17 cellular contexts compared by ENCODE assay signal in genomic region chr16:3256876-3257465, GRCh38. TPM values are rescaled to one million over a fixed set of nuclear protein-coding genes. Genes with fewer than 3 reads are reported as not detected.
DNase-seq lines count a peak whose midpoint lies in the region; ATAC-seq, FAIRE-seq and TF ChIP-seq lines count a peak whose summit lies in the region.
"Had no signal": no experiment of that assay in that cellular context is flagged by ENCODE, and none has a peak within 500 bp of the region (broad histone marks: within the 10 kb centered on the region; RNA-seq: fewer than 3 reads in every experiment).

No MANE protein-coding gene starts in this region.

- no peaks in the 10 kb centered on the region for H3K79me2 ChIP-seq in smooth muscle cell (ENCODE audit: low read depth)

- H3K4me3 ChIP-seq in astrocyte of the cerebellum (ENCODE audit: low read depth, low read length) (no peak overlapping the region), kidney (ENCODE audit: low read length in 2 of 2) (no peak overlapping the region), smooth muscle cell (no peak overlapping the region)
- H3K4me3 ChIP-seq: right atrium auricular region, thyroid gland had no signal

- no peaks in the 10 kb centered on the region for H3F3A ChIP-seq in smooth muscle cell (ENCODE audit: low read depth)

- no peak overlapping the region for H3K27ac ChIP-seq in kidney (ENCODE audit: low read depth in 2 of 2, low read length in 2 of 2)
- no peak overlapping the region for H3K27ac ChIP-seq in smooth muscle cell (ENCODE audit: low read depth)
- H3K27ac ChIP-seq: right atrium auricular region, thyroid gland had no signal

- H3K4me2 ChIP-seq in smooth muscle cell, result no peak overlapping the region

- DNase-seq in ACHN (peak; percentile 98), HK-2 (ENCODE audit: unreplicated experiment) (peak; percentile 75), astrocyte of the cerebellum (ENCODE audit: low read depth) (peak; percentile 18), kidney (peak; percentile 55), NAMALWA (ENCODE audit: low spot score) (no peak), smooth muscle cell (lab: John Stamatoyannopoulos, UW; ENCODE audit: unreplicated experiment) (no peak)
- no peak for DNase-seq in activated naive CD4-positive, alpha-beta T cell treated with anti-CD3 and anti-CD28 coated beads for 36 hours
- DNase-seq: NCI-H1417; SIG-M5; stimulated activated CD4-positive, alpha-beta T cell treated with anti-CD3 and anti-CD28 coated beads, Interleukin-2, amount 100 ng/mL, for 48 hours; T-helper 9 cell; thyroid gland had no signal

- no peaks in the 10 kb centered on the region for H3K36me3 Mint-ChIP-seq in activated naive CD4-positive, alpha-beta T cell treated with anti-CD3 and anti-CD28 coated beads for 36 hours (ENCODE audit: low read depth)

- no peaks in the 10 kb centered on the region for H3K27me3 Mint-ChIP-seq in activated naive CD4-positive, alpha-beta T cell treated with anti-CD3 and anti-CD28 coated beads for 36 hours (ENCODE audit: low read depth)

- FAIRE-seq in kidney (lab: Jason Lieb, UNC), result no peak
- FAIRE-seq: D721Med had no signal

- H3K9me3 ChIP-seq in kidney (ENCODE audit: control insufficient read depth in 1 of 2, low read length in 2 of 2) (no peaks in the 10 kb centered on the region), smooth muscle cell (replicated peaks; ENCODE audit: low read depth) (no peaks in the 10 kb centered on the region)
- H3K9me3 ChIP-seq: adrenal gland, right atrium auricular region, thyroid gland had no signal

- 85% methylated on average over 9 of the region's 9 CpGs for WGBS in smooth muscle cell (ENCODE audit: low lambda C conversion rate)

- CTCF ChIA-PET in activated naive CD4-positive, alpha-beta T cell treated with anti-CD3 and anti-CD28 coated beads for 36 hours (lab: Charles Lee), result interaction anchor here (0.7 to 1.2 kb wide), 2 partner anchors 10 to 50 kb away, joined by 3 read pairs; no protein-coding TSS in a partner anchor

- H3K27me3 ChIP-seq in smooth muscle cell (ENCODE audit: low read depth), result no peaks in the 10 kb centered on the region
- H3K27me3 ChIP-seq: right atrium auricular region, thyroid gland had no signal

- ATAC-seq in HG02938 (IDR thresholded peaks at IDR 0.05; ENCODE audit: unreplicated experiment), result no peak

- H3K27ac Mint-ChIP-seq in activated naive CD4-positive, alpha-beta T cell treated with anti-CD3 and anti-CD28 coated beads for 36 hours, result no peak overlapping the region
- H3K27ac Mint-ChIP-seq: nephron had no signal

- H3K36me3 ChIP-seq in kidney (ENCODE audit: control insufficient read depth in 1 of 2, insufficient read depth in 2 of 2, low read length in 2 of 2), result no peaks in the 10 kb centered on the region
- H3K36me3 ChIP-seq in smooth muscle cell (ENCODE audit: low read depth), result no peaks in the 10 kb centered on the region
- H3K36me3 ChIP-seq: adrenal gland, right atrium auricular region, thyroid gland had no signal

- TF ChIP-seq CTCF in astrocyte of the cerebellum (IDR thresholded peaks at IDR 0.05; ENCODE audit: low read depth, low read length, missing control alignments) (no peak), kidney (IDR thresholded peaks at IDR 0.05; ENCODE audit: borderline replicate concordance, extremely low read depth, insufficient read depth) (no peak), smooth muscle cell (IDR thresholded peaks at IDR 0.05; ENCODE audit: borderline replicate concordance, insufficient read depth, poor library complexity, severe bottlenecking) (no peak)

- in situ Hi-C loops in ACHN (cut with HindIII; ENCODE audit: low pct_ligation_motif_present, low pct_unique_long_range_greater_than_20kb, low sequenced_read_pairs), result no loop called here
- in situ Hi-C loops in astrocyte of the cerebellum (cut with HindIII; ENCODE audit: low sequenced_read_pairs), result no loop called here

- no peaks in the 10 kb centered on the region for H3K9me3 Mint-ChIP-seq in activated naive CD4-positive, alpha-beta T cell treated with anti-CD3 and anti-CD28 coated beads for 36 hours
- H3K9me3 Mint-ChIP-seq: nephron had no signal

- H3K4me3 Mint-ChIP-seq in activated naive CD4-positive, alpha-beta T cell treated with anti-CD3 and anti-CD28 coated beads for 36 hours, result no peak overlapping the region
- H3K4me3 Mint-ChIP-seq: nephron had no signal

- H2AFZ ChIP-seq in smooth muscle cell (ENCODE audit: low read depth), result no peak overlapping the region

- intact Hi-C loops in kidney (cut with DNase I), result no loop called here
- intact Hi-C loops in activated naive CD4-positive, alpha-beta T cell treated with anti-CD3 and anti-CD28 coated beads for 36 hours (cut with micrococcal nuclease), result no loop called here

- H3K4me1 Mint-ChIP-seq in activated naive CD4-positive, alpha-beta T cell treated with anti-CD3 and anti-CD28 coated beads for 36 hours (ENCODE audit: low read depth), result no peaks in the 10 kb centered on the region
- H3K4me1 Mint-ChIP-seq: nephron had no signal

- H4K20me1 ChIP-seq in smooth muscle cell (ENCODE audit: low read depth), result no peaks in the 10 kb centered on the region

- no peak overlapping the region for H3K9ac ChIP-seq in kidney (ENCODE audit: low read length in 2 of 2)
- H3K9ac ChIP-seq in smooth muscle cell (ENCODE audit: low read depth), result no peak overlapping the region

- H3K4me1 ChIP-seq in kidney (ENCODE audit: control insufficient read depth in 1 of 2, insufficient read depth in 1 of 2, low read depth in 1 of 2, low read length in 2 of 2) (no peaks in the 10 kb centered on the region), smooth muscle cell (ENCODE audit: low read depth) (no peaks in the 10 kb centered on the region)
- H3K4me1 ChIP-seq: adrenal gland, right atrium auricular region, thyroid gland had no signal

RNA-seq across cellular contexts. Expression of gene MEFV, which starts 0.5 kb away (rescaled TPM):
- total RNA-seq in kidney, result 4.1 TPM
- polyA plus RNA-seq in kidney (ENCODE audit: insufficient read depth, low read depth, low replicate concordance), result not detected
- under 1 TPM; 0.07 TPM for total RNA-seq in activated naive CD4-positive, alpha-beta T cell treated with anti-CD3 and anti-CD28 coated beads for 36 hours
- 0.72 TPM in 1 of 2 replicates, not detected in the other for total RNA-seq in smooth muscle cell
- polyA plus RNA-seq in smooth muscle cell, result not detected in 2 replicates

RNA-seq across cellular contexts. Expression of gene ZNF200, which starts 22.0 kb away (rescaled TPM):
- total RNA-seq in kidney (9.6 TPM), smooth muscle cell (7.7 and 8.7 TPM in 2 replicates)
- polyA plus RNA-seq in kidney (ENCODE audit: insufficient read depth, low read depth, low replicate concordance) (3.3 TPM), smooth muscle cell (6.1 and 7.0 TPM in 2 replicates)
- 10 to 100 TPM in 1 of 2 experiments, 1 to 10 TPM in 1; 9.7 to 10.1 TPM for total RNA-seq in activated naive CD4-positive, alpha-beta T cell treated with anti-CD3 and anti-CD28 coated beads for 36 hours

RNA-seq across cellular contexts. Expression of gene ZNF263, which starts 26.3 kb away (rescaled TPM):
- 29.7 TPM for total RNA-seq in kidney
- polyA plus RNA-seq in kidney (ENCODE audit: insufficient read depth, low read depth, low replicate concordance), result 14.6 TPM
- total RNA-seq in activated naive CD4-positive, alpha-beta T cell treated with anti-CD3 and anti-CD28 coated beads for 36 hours, result 10 to 100 TPM in 1 of 2 experiments, 1 to 10 TPM in 1; 9.1 to 12.2 TPM
- total RNA-seq in smooth muscle cell, result 17.6 and 32.2 TPM in 2 replicates
- polyA plus RNA-seq in smooth muscle cell, result 27.4 and 29.0 TPM in 2 replicates

RNA-seq across cellular contexts. Expression of gene TIGD7, which starts 48.3 kb away (rescaled TPM):
- total RNA-seq in kidney (7.5 TPM), smooth muscle cell (5.0 and 7.4 TPM in 2 replicates)
- polyA plus RNA-seq in kidney (ENCODE audit: insufficient read depth, low read depth, low replicate concordance) (4.2 TPM), smooth muscle cell (1.7 and 3.6 TPM in 2 replicates)
- total RNA-seq in activated naive CD4-positive, alpha-beta T cell treated with anti-CD3 and anti-CD28 coated beads for 36 hours, result 1 to 10 TPM; 3.8 to 4.1 TPM

RNA-seq across cellular contexts. Expression of gene ZNF75A, which starts 48.3 kb away (rescaled TPM):
- total RNA-seq in kidney, result 41.3 TPM
- 14.3 TPM for polyA plus RNA-seq in kidney (ENCODE audit: insufficient read depth, low read depth, low replicate concordance)
- 10 to 100 TPM; 10.5 to 12.4 TPM for total RNA-seq in activated naive CD4-positive, alpha-beta T cell treated with anti-CD3 and anti-CD28 coated beads for 36 hours
- 18.6 and 24.8 TPM in 2 replicates for total RNA-seq in smooth muscle cell
- 13.5 and 13.7 TPM in 2 replicates for polyA plus RNA-seq in smooth muscle cell

Comparison
In these comparisons a context has a peak if more than half of its experiments do, and no peak if none do; other contexts are left out.
1. DNase-seq: peak in ACHN (single experiment), HK-2 (single experiment), astrocyte of the cerebellum (single experiment) and kidney (single experiment); none in NAMALWA (single experiment), activated naive CD4-positive, alpha-beta T cell treated with anti-CD3 and anti-CD28 coated beads for 36 hours (single experiment) and smooth muscle cell (single experiment).